In genomic region chr21:43287111-43287973, GRCh38 we compare ENCODE assay signal across 10 cellular contexts.
DNase-seq lines count a peak whose midpoint lies in the region; ATAC-seq, FAIRE-seq and TF ChIP-seq lines count a peak whose summit lies in the region.
"Had no signal": no experiment of that assay in that cellular context is flagged by ENCODE, and none has a peak within 500 bp of the region (broad histone marks: within the 10 kb centered on the region; RNA-seq: fewer than 3 reads in every experiment).

No MANE protein-coding gene starts in this region.

- peaks cover 5 to 8% of the 10 kb centered on the region in 2 donors for H3K4me1 ChIP-seq in kidney (ENCODE audit: control insufficient read depth in 1 of 2, insufficient read depth in 1 of 2, low read depth in 1 of 2, low read length in 2 of 2)

- H3K4me3 ChIP-seq in kidney (ENCODE audit: low read length in 2 of 2), result no peak overlapping the region

- DNase-seq in A172 (ENCODE audit: low spot score), result peak; percentile 46
- peak; percentile 59 for DNase-seq in H4 (ENCODE audit: low spot score)
- peak; percentile 74 for DNase-seq in NCI-H69 (lab: John Stamatoyannopoulos, UW)
- DNase-seq in kidney, result peak; percentile 52
- no peak for DNase-seq in medulla oblongata (ENCODE audit: extremely low spot score)
- DNase-seq in Ammon's horn (ENCODE audit: low spot score), result no peak
- DNase-seq in omental fat pad (ENCODE audit: low spot score), result no peak
- DNase-seq: COR-L47, immature natural killer cell had no signal

- H3K9me3 ChIP-seq in kidney (ENCODE audit: control insufficient read depth in 1 of 2, low read length in 2 of 2), result peaks cover 0 to 5% of the 10 kb centered on the region in 2 donors

- no peak for ATAC-seq in omental fat pad (ENCODE audit: low FRiP score)
- ATAC-seq in HG02973 (IDR thresholded peaks at IDR 0.05; ENCODE audit: unreplicated experiment), result no peak

- H3K27ac ChIP-seq in kidney (ENCODE audit: low read depth in 2 of 2, low read length in 2 of 2), result peak overlapping the region; percentile 5 to 45

- no peak for FAIRE-seq in kidney (lab: Jason Lieb, UNC)

- no peaks in the 10 kb centered on the region for H3K36me3 ChIP-seq in kidney (ENCODE audit: control insufficient read depth in 1 of 2, insufficient read depth in 2 of 2, low read length in 2 of 2)

- intact Hi-C loops in kidney (cut with DNase I), result no loop called here

- H3K9ac ChIP-seq in kidney (ENCODE audit: low read length in 2 of 2), result no peak overlapping the region

- TF ChIP-seq CTCF in kidney (IDR thresholded peaks at IDR 0.05; ENCODE audit: borderline replicate concordance, extremely low read depth, insufficient read depth) (no peak), omental fat pad (IDR thresholded peaks at IDR 0.05) (no peak)

Comparison
In these comparisons a context has a peak if more than half of its experiments do, and no peak if none do; other contexts are left out.
1. DNase-seq: peak in A172 (single experiment), H4 (single experiment), NCI-H69 (single experiment) and kidney (single experiment); none in medulla oblongata (single experiment), Ammon's horn (single experiment) and omental fat pad (single experiment).